10 cellular contexts compared by ENCODE assay signal in the genomic region with DNA sequence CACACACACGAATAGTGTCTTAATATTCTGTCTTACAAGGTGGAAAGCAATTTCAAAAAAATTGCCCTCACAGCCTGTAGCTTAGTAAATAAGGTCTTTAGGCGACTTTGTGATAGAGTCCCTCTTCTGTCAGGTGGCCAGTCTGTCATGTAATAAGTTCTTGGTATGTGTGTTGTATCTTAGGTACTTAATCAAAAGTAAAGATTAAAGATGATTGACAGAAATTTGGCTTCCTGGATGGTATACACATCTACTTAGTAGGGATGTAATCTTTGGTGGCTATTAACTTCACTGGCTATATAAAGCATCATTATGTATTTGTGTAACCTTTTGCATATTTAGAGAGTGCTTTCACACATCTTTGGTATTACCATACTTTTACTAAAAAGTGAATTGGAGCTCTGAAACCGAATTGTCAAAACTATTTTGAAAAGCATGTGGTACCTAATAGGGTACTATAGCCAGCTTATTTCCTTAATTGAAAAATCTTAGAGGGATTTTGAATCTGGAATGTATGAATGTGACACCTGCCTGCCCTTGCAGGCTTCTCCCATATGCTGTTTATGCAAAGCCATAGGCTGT. TPM values are rescaled to one million over a fixed set of nuclear protein-coding genes. Genes with fewer than 3 reads are reported as not detected.
DNase-seq lines count a peak whose midpoint lies in the region; ATAC-seq, FAIRE-seq and TF ChIP-seq lines count a peak whose summit lies in the region.
"Had no signal": no experiment of that assay in that cellular context is flagged by ENCODE, and none has a peak within 500 bp of the region (broad histone marks: within the 10 kb centered on the region; RNA-seq: fewer than 3 reads in every experiment).

No MANE protein-coding gene starts in this region.

- POLR2A ChIA-PET in SK-N-SH (lab: Yijun Ruan, JAX) (no interaction called here), H1 (lab: Charles Lee; ENCODE audit: partially characterized antibody) (interaction anchor here (1.2 to 6.7 kb wide), 5 partner anchors 12 to 41 kb away, joined by 3 to 182 read pairs (median 50); partner anchors contain the start of gene ATOX1)

- 45% methylated on average over 3 of the region's 3 CpGs for WGBS in SK-N-SH (ENCODE audit: low lambda C conversion rate)
- WGBS in H1 (ENCODE audit: extremely low coverage in 1 of 2, insufficient coverage in 1 of 2, insufficient read length in 1 of 2, insufficient replicate concordance in 2 of 2, low coverage in 1 of 2, low lambda C conversion rate in 2 of 2, missing lambda C conversion rate in 1 of 2), 2 experiments: 66% methylated on average over 3 of the region's 3 CpGs; no CpG with 5 or more reads in 1 of the 2 experiments
- 17 to 28% (median 22%) methylated on average over 3 of the region's 3 CpGs for WGBS in psoas muscle, 3 donors

- H3K18ac ChIP-seq in H1 (ENCODE audit: extremely low read depth, low read length): no peak overlapping the region

- H3K36me3 ChIP-seq in SK-N-SH (replicated peaks in 1 of 2; ENCODE audit: control insufficient read depth in 1 of 2, insufficient read depth in 2 of 2, low read length in 1 of 2) (peaks cover 20 to 27% of the 10 kb centered on the region in 2 experiments), H1 (ENCODE audit: control insufficient read depth in 2 of 4, insufficient read depth in 4 of 4, low read length in 3 of 4) (peaks cover 0 to 20% (median 5%) of the 10 kb centered on the region in 4 experiments; a peak in 4 of 8 replicates), psoas muscle (ENCODE audit: insufficient read depth in 1 of 2, low read depth in 1 of 2) (no peaks in the 10 kb centered on the region)

- peak overlapping the region; percentile 91 for H3K4me2 ChIP-seq in SK-N-SH
- peak overlapping the region; percentile 34 to 90; a peak in 3 of 4 replicates for H3K4me2 ChIP-seq in H1 (ENCODE audit: insufficient read depth in 1 of 2, low read depth in 2 of 2, low read length in 2 of 2)

- ATAC-seq in SK-N-SH treated with all-trans-retinoic acid at 6 μM for 48 hours (no peak), psoas muscle (no peak), HG02642 (IDR thresholded peaks at IDR 0.05; ENCODE audit: poor library complexity, unreplicated experiment) (no peak), HG02973 (IDR thresholded peaks at IDR 0.05; ENCODE audit: unreplicated experiment) (no peak)

- H4K91ac ChIP-seq in H1 (replicated peaks; ENCODE audit: insufficient read length, low read length): no peak overlapping the region

- DNase-seq in SK-N-SH: no peak
- DNase-seq in NCI-H69 (lab: John Stamatoyannopoulos, UW): peak; percentile 35
- DNase-seq in H1 (ENCODE audit: low read depth in 1 of 2, low spot score in 2 of 2): no peak
- DNase-seq in psoas muscle: no peak
- DNase-seq in activated gamma-delta T cell treated with Interleukin-2 at 50 U/mL for 16 hours: no peak

- H2BK15ac ChIP-seq in H1 (ENCODE audit: low read length): no peak overlapping the region

- no peaks in the 10 kb centered on the region for H3K27me3 ChIP-seq in SK-N-SH (ENCODE audit: insufficient read depth)
- H3K27me3 ChIP-seq in H1 (replicated peaks in 1 of 4; ENCODE audit: control insufficient read depth in 3 of 4, extremely low read depth in 1 of 4, insufficient read depth in 3 of 4, low read length in 3 of 4): no peaks in the 10 kb centered on the region
- no peaks in the 10 kb centered on the region for H3K27me3 ChIP-seq in psoas muscle (ENCODE audit: insufficient read depth in 3 of 3, low read length in 2 of 3)

- no peak overlapping the region for H2BK5ac ChIP-seq in H1 (ENCODE audit: low read depth, low read length)

- H4K20me1 ChIP-seq in SK-N-SH (ENCODE audit: insufficient read depth) (peaks cover 80% of the 10 kb centered on the region), H1 (replicated peaks in 1 of 2; ENCODE audit: control insufficient read depth in 1 of 2, insufficient read depth in 2 of 2, low read length in 2 of 2) (peaks cover 42 to 58% of the 10 kb centered on the region in 2 experiments)

- H4K8ac ChIP-seq in H1 (ENCODE audit: extremely low read depth, insufficient read depth, low read length): no peak overlapping the region

- H3K4me3 ChIP-seq in SK-N-SH (ENCODE audit: low read depth in 2 of 2, low read length in 1 of 2) (no peak overlapping the region; a peak in 1 of 4 replicates), H1 (ENCODE audit: extremely low read depth in 1 of 4, insufficient read depth in 2 of 4, low read depth in 3 of 4, low read length in 4 of 4) (peak overlapping the region in 1 of 4 experiments; percentile 99; a peak in 2 of 8 replicates), psoas muscle (peak overlapping the region; percentile 90)

- no peak overlapping the region for H3K4ac ChIP-seq in H1 (replicated peaks; ENCODE audit: insufficient read length, low read depth, low read length)

- TF ChIP-seq CTCF in SK-N-SH (IDR thresholded peaks at IDR 0.05) (no peak), H1 (IDR thresholded peaks at IDR 0.05; ENCODE audit: control extremely low read depth in 1 of 3, insufficient read depth in 1 of 3, low read depth in 1 of 3, low read length in 3 of 3) (no peak), psoas muscle (IDR thresholded peaks at IDR 0.05) (no peak)

- intact Hi-C loops in psoas muscle (cut with DNase I): no loop called here

- no peak overlapping the region for H3K14ac ChIP-seq in H1 (ENCODE audit: insufficient read length)

- no peak overlapping the region for H2BK20ac ChIP-seq in H1 (ENCODE audit: low read length)

- no peaks in the 10 kb centered on the region for H3K79me1 ChIP-seq in H1 (ENCODE audit: low read depth, low read length)

- CTCF ChIA-PET in SK-N-SH (lab: Yijun Ruan, JAX): no interaction called here
- CTCF ChIA-PET in H1 (lab: Charles Lee; ENCODE audit: partially characterized antibody): no interaction called here

- H3K27ac ChIP-seq in SK-N-SH (ENCODE audit: low read depth in 2 of 2, low read length in 1 of 2) (no peak overlapping the region), H1 (ENCODE audit: low read depth, low read length) (no peak overlapping the region), psoas muscle (peak overlapping the region; percentile 93)

- H3K56ac ChIP-seq in H1 (replicated peaks; ENCODE audit: insufficient read length, low read depth, low read length): no peak overlapping the region

- H3F3A ChIP-seq in SK-N-SH (replicated peaks; ENCODE audit: insufficient read depth): peaks cover 6% of the 10 kb centered on the region

- no peak for TF ChIP-seq EP300 in SK-N-SH (IDR thresholded peaks at IDR 0.05; ENCODE audit: borderline replicate concordance in 1 of 2, low read depth in 1 of 2, low read length in 1 of 2)
- TF ChIP-seq EP300 in H1 (IDR thresholded peaks at IDR 0.05; ENCODE audit: borderline replicate concordance in 1 of 2, low read depth in 2 of 2, low read length in 2 of 2): no peak

- 0 out of 3 replicates have a peak, but pooled peaks of 1 of the 2 experiments have one; percentile 16 for TF ChIP-seq POLR2A in H1 (IDR thresholded peaks at IDR 0.05; ENCODE audit: control extremely low read depth in 1 of 2, low read depth in 2 of 2, low read length in 2 of 2)

- H3K9me3 ChIP-seq in SK-N-SH: no peaks in the 10 kb centered on the region
- H3K9me3 ChIP-seq in H1 (ENCODE audit: insufficient read depth in 2 of 2, low read depth in 1 of 2, low read length in 1 of 2): no peaks in the 10 kb centered on the region
- no peaks in the 10 kb centered on the region for H3K9me3 ChIP-seq in psoas muscle

- no peak overlapping the region for H2BK12ac ChIP-seq in H1 (ENCODE audit: low read depth, low read length)

- H2AFZ ChIP-seq in SK-N-SH (ENCODE audit: low read depth) (no peak overlapping the region), H1 (ENCODE audit: low read length) (no peak overlapping the region)

- no peak overlapping the region for H4K5ac ChIP-seq in H1 (ENCODE audit: insufficient read length, low read depth, low read length)

- peaks cover 86% of the 10 kb centered on the region for H3K79me2 ChIP-seq in SK-N-SH (ENCODE audit: insufficient read depth)
- peaks cover 71 to 84% of the 10 kb centered on the region in 2 experiments for H3K79me2 ChIP-seq in H1 (ENCODE audit: control insufficient read depth in 1 of 2, insufficient read depth in 2 of 2, low read length in 2 of 2)

- no peak overlapping the region for H2AK5ac ChIP-seq in H1 (ENCODE audit: low read depth, low read length)

- no peak overlapping the region; the same call in 1 of the 2 replicates for H3K9ac ChIP-seq in SK-N-SH
- H3K9ac ChIP-seq in H1 (replicated peaks in 1 of 4; ENCODE audit: extremely low read depth in 1 of 4, low read depth in 3 of 4, low read length in 3 of 4): no peak overlapping the region

- H2BK120ac ChIP-seq in H1 (replicated peaks; ENCODE audit: low read depth, low read length): no peak overlapping the region

- H3K4me1 ChIP-seq in SK-N-SH (ENCODE audit: control insufficient read depth in 1 of 2, insufficient read depth in 2 of 2, low read depth in 1 of 2, low read length in 1 of 2) (peaks cover 22 to 30% of the 10 kb centered on the region in 2 experiments; a peak in 3 of 4 replicates), H1 (replicated peaks in 1 of 4; ENCODE audit: control insufficient read depth in 3 of 4, insufficient read depth in 4 of 4, low read length in 3 of 4) (peaks cover 1 to 14% (median 7%) of the 10 kb centered on the region in 4 experiments; a peak in 5 of 7 replicates), psoas muscle (peaks cover 53% of the 10 kb centered on the region)

- TF ChIP-seq RAD21 in SK-N-SH (IDR thresholded peaks at IDR 0.05; ENCODE audit: low read length): no peak
- no peak for TF ChIP-seq RAD21 in H1 (IDR thresholded peaks at IDR 0.05 in 1 of 2, conservative IDR thresholded peaks at IDR 0.05 in 1 of 2; ENCODE audit: low read depth in 2 of 2, low read length in 2 of 2)

- H3K23ac ChIP-seq in H1 (ENCODE audit: insufficient read length): no peak overlapping the region

- no peaks in the 10 kb centered on the region for H3K9me2 ChIP-seq in SK-N-SH

- H3K23me2 ChIP-seq in H1 (ENCODE audit: low read depth, low read length): peaks cover 5% of the 10 kb centered on the region

- no peak for FAIRE-seq in H1 (lab: Jason Lieb, UNC)
- FAIRE-seq: A204.1, HTR-8/SVneo had no signal

RNA-seq across cellular contexts. Expression of gene G3BP1, which starts 3.4 kb away (rescaled TPM):
- 21.7 and 25.1 TPM in 2 replicates for polyA plus RNA-seq in SK-N-SH (2012; rRNA removed)
- 28.6 and 28.8 TPM in 2 replicates for polyA plus RNA-seq in SK-N-SH (2012; cell fraction: cytosol; rRNA removed)
- 17.3 and 24.7 TPM in 2 replicates for polyA plus RNA-seq in SK-N-SH (2012; cell fraction: nucleus; rRNA removed)
- 516 and 529 TPM in 2 replicates for total RNA-seq in H1 (2021; fragmentation: NEBNext Ultra II Directional; extraction: Animal tissue kit (Norgen Biotek cat#: 25700))
- 57.0 and 71.2 TPM in 2 replicates for polyA plus RNA-seq in H1 (2011; rRNA removed)
- polyA plus RNA-seq in H1 (2011; cell fraction: cytosol; rRNA removed): 72.4 TPM
- 75.6 TPM for polyA plus RNA-seq in H1 (2011; cell fraction: nucleus; rRNA removed)
- polyA plus RNA-seq in H1 (2012, experiment 1 of 2): 193 to 256 TPM (median 226 TPM) in 4 replicates
- 21.2 TPM for polyA plus RNA-seq in H1 (2012, experiment 2 of 2)
- polyA plus RNA-seq in H1 (2013, experiment 1 of 2): 127 TPM
- 121 TPM for polyA plus RNA-seq in H1 (2013, experiment 2 of 2)
- polyA minus RNA-seq in H1 (2011; rRNA and poly(A)+ RNA removed): 307 and 404 TPM in 2 replicates
- 282 TPM for polyA minus RNA-seq in H1 (2011; cell fraction: cytosol; rRNA and poly(A)+ RNA removed)
- 293 TPM for polyA minus RNA-seq in H1 (2011; cell fraction: nucleus; rRNA and poly(A)+ RNA removed)
- total RNA-seq in psoas muscle: 100 to 1,000 TPM; 132 to 230 (median 154) TPM
- polyA plus RNA-seq in psoas muscle: 100 to 1,000 TPM in 1 of 3 donors, 10 to 100 TPM in 2; 47.0 to 123 (median 58.2) TPM

RNA-seq across cellular contexts. Expression of gene ATOX1, which starts 16.7 kb away (rescaled TPM):
- polyA plus RNA-seq in SK-N-SH (2012; rRNA removed) (344 and 497 TPM in 2 replicates), H1 (2011; rRNA removed) (232 and 249 TPM in 2 replicates), psoas muscle (10 to 100 TPM; 60.5 to 99.1 (median 80.3) TPM)
- polyA plus RNA-seq in SK-N-SH (2012; cell fraction: cytosol; rRNA removed): 405 and 434 TPM in 2 replicates
- polyA plus RNA-seq in SK-N-SH (2012; cell fraction: nucleus; rRNA removed): 101 and 168 TPM in 2 replicates
- 77.9 and 79.9 TPM in 2 replicates for total RNA-seq in H1 (2021; fragmentation: NEBNext Ultra II Directional; extraction: Animal tissue kit (Norgen Biotek cat#: 25700))
- polyA plus RNA-seq in H1 (2011; cell fraction: cytosol; rRNA removed): 197 TPM
- 95.2 TPM for polyA plus RNA-seq in H1 (2011; cell fraction: nucleus; rRNA removed)
- polyA plus RNA-seq in H1 (2012, experiment 1 of 2): 110 to 175 TPM (median 169 TPM) in 4 replicates
- 332 TPM for polyA plus RNA-seq in H1 (2012, experiment 2 of 2)
- 137 TPM for polyA plus RNA-seq in H1 (2013, experiment 1 of 2)
- 153 TPM for polyA plus RNA-seq in H1 (2013, experiment 2 of 2)
- polyA minus RNA-seq in H1 (2011; rRNA and poly(A)+ RNA removed): 68.1 and 82.4 TPM in 2 replicates
- 33.2 TPM for polyA minus RNA-seq in H1 (2011; cell fraction: cytosol; rRNA and poly(A)+ RNA removed)
- polyA minus RNA-seq in H1 (2011; cell fraction: nucleus; rRNA and poly(A)+ RNA removed): 40.2 TPM
- total RNA-seq in psoas muscle: 10 to 100 TPM; 28.7 to 46.9 (median 40.7) TPM
